ENCODE assay signal across 21 cellular contexts in genomic region chr1:235844776-235845175, GRCh38.
"Had no signal": no experiment of that assay in that cellular context is flagged by ENCODE, and none has a peak within 500 bp of the region (broad histone marks: within the 10 kb centered on the region; RNA-seq: fewer than 3 reads in every experiment).

No MANE protein-coding gene starts in this region.

- H3K27me3 Mint-ChIP-seq: activated naive CD8-positive, alpha-beta T cell treated with anti-CD3 and anti-CD28 coated beads, Interleukin-2, amount 10 ng/mL, durations not matched to agents 7 days and 5 days had no signal

- H3K4me3 Mint-ChIP-seq: activated naive CD8-positive, alpha-beta T cell treated with anti-CD3 and anti-CD28 coated beads, Interleukin-2, amount 10 ng/mL, durations not matched to agents 7 days and 5 days; activated T-cell treated with anti-CD3 and anti-CD28 coated beads, Interleukin-2, amount 50 U/mL, for 4 hours; immature natural killer cell; natural killer cell; T-helper 1 cell treated with Interleukin-12 subunit alpha and Interleukin-12 subunit beta and Interleukin-4 antibody, amounts not matched to agents 30 μg/mL and 1 μg/mL, for 36 hours had no signal

- DNase-seq: activated CD4-positive, alpha-beta T cell treated with anti-CD3 and anti-CD28 coated beads for 4 hours; activated CD4-positive, alpha-beta T cell treated with anti-CD3 and anti-CD28 coated beads, Interleukin-2, amount 50 U/mL, for 48 hours; activated CD4-positive, CD25-positive, alpha-beta regulatory T cell; activated CD8-positive, alpha-beta memory T cell treated with anti-CD3 and anti-CD28 coated beads, Interleukin-2, amount 50 U/mL, for 48 hours; activated naive CD4-positive, alpha-beta T cell treated with Interleukin-2 at 50 U/mL for 16 hours; activated naive CD8-positive, alpha-beta T cell treated with anti-CD3 and anti-CD28 coated beads, Interleukin-2, amount 10 ng/mL, durations not matched to agents 7 days and 5 days; activated T-cell treated with anti-CD3 and anti-CD28 coated beads, Interleukin-2, amount 50 U/mL, for 4 hours; amygdala; cortex of kidney; foreskin keratinocyte; immature natural killer cell; kidney glomerular epithelial cell; left ventricle myocardium inferior; natural killer cell; pancreas; right cardiac atrium; stimulated activated CD4-positive, alpha-beta T cell treated with anti-CD3 and anti-CD28 coated beads, Interleukin-12 subunit alpha, Interleukin-12 subunit beta, amount 100 ng/mL, for 4 hours; stimulated activated CD4-positive, alpha-beta T cell treated with anti-CD3 and anti-CD28 coated beads, Interleukin-1b, Interleukin-23, amount 100 ng/mL, for 48 hours; upper lobe of left lung had no signal

- ATAC-seq: activated T-cell treated with anti-CD3 and anti-CD28 coated beads, Interleukin-2, amount 50 U/mL, for 4 hours; natural killer cell; pancreas had no signal

- H3K9me3 Mint-ChIP-seq: activated naive CD8-positive, alpha-beta T cell treated with anti-CD3 and anti-CD28 coated beads, Interleukin-2, amount 10 ng/mL, durations not matched to agents 7 days and 5 days; immature natural killer cell; natural killer cell had no signal

- H3K36me3 Mint-ChIP-seq: natural killer cell had no signal

- H3K27ac Mint-ChIP-seq: activated T-helper 2 cell treated with anti-CD3 and anti-CD28 coated beads, Interferon-gamma antibody, Interleukin-2, Interleukin-4, amounts not matched to agents 10 μg/mL and 5 μg/mL and 100 μg/mL, durations not matched to agents 14 hours and 24 hours and 36 hours; T-helper 1 cell treated with Interleukin-12 subunit alpha and Interleukin-12 subunit beta and Interleukin-4 antibody, amounts not matched to agents 30 μg/mL and 1 μg/mL, for 36 hours had no signal
